Comparison of ENCODE assay signal across 8 cellular contexts in the genomic region with DNA sequence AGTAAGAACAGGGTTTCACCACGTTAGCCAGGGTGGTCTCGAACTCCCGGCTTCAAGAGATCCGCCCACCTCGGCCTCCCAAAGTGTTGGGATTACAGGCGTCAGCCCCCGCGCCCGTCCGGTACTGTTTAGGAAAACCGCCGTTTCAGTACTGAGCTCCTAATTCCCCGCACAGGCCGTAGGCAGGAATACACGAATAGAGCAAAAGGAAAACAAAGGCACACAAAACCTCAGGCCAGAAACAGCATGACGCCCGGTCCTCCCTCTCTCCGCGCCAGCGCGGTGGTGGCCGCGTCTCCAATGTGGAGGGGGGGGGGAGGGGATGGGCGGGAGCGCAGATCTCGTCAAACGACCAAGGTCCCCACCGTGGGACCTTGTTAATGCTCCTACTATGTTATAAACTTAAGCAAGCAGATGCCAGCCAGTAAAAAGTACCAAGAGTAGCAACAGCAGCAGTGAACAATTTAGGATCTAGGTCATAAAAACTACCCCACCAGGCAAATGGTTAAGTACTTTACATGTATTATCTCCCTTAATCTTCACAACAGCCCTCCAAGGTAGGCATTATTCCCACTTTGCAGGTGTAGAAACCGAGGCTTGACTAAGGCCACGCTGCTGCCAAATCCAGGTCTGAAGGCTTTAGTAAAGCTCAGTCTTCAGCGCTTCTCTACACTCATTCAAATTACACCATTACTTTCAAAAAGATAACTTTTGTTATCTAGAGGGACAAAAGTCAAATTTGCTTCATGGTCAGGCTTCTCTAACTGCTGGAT. TPM values are rescaled to one million over a fixed set of nuclear protein-coding genes. Genes with fewer than 3 reads are reported as not detected.
A peak's percentile ranks its signal among the peaks of the same experiment; 100 is the strongest.
DNase-seq lines count a peak whose midpoint lies in the region; ATAC-seq and TF ChIP-seq lines count a peak whose summit lies in the region.

No MANE protein-coding gene starts in this region.

- peak overlapping the region; percentile 99 for H3K4me2 ChIP-seq in OCI-LY1 (ENCODE audit: low read length)

- H3K9ac ChIP-seq in OCI-LY1 (ENCODE audit: low read length) = peak overlapping the region; percentile 98

- peaks cover 19 to 26% of the 10 kb centered on the region in 2 donors for H3K36me3 Mint-ChIP-seq in CD14-positive monocyte
- H3K36me3 Mint-ChIP-seq in activated T-helper 2 cell treated with anti-CD3 and anti-CD28 coated beads, Interferon-gamma antibody, Interleukin-2, Interleukin-4, amounts not matched to agents 10 μg/mL and 5 μg/mL and 100 μg/mL, durations not matched to agents 14 hours and 24 hours and 36 hours (ENCODE audit: low read depth) = peaks cover 46% of the 10 kb centered on the region
- peaks cover 3 to 30% (median 7%) of the 10 kb centered on the region in 5 donors for H3K36me3 Mint-ChIP-seq in naive thymus-derived CD4-positive, alpha-beta T cell

- intact Hi-C loops in CD14-positive monocyte (cut with micrococcal nuclease) = loop anchor here in 1 of 2 donors (5.0 kb wide), 1 partner anchor 51 kb away; a partner anchor contains a TSS
- intact Hi-C loops in activated T-helper 2 cell treated with anti-CD3 and anti-CD28 coated beads, Interferon-gamma antibody, Interleukin-2, Interleukin-4, amounts not matched to agents 10 μg/mL and 5 μg/mL and 100 μg/mL, durations not matched to agents 14 hours and 24 hours and 36 hours (cut with micrococcal nuclease) = loop anchor here (1.0 to 5.0 kb wide), 3 partner anchors 20 to 139 kb away; no protein-coding TSS in a partner anchor
- intact Hi-C loops in naive thymus-derived CD4-positive, alpha-beta T cell (cut with micrococcal nuclease) = loop anchor here (1.0 to 5.0 kb wide), 17 partner anchors 19 to 1730 kb away; a partner anchor contains a TSS
- intact Hi-C loops in tibial artery (cut with DNase I; ENCODE audit: low total_unique reads) = no loop called here

- POLR2A ChIA-PET in naive thymus-derived CD4-positive, alpha-beta T cell (lab: Charles Lee) = interaction anchor here (0.6 to 3.0 kb wide), 11 partner anchors 10 to 637 kb away, joined by 3 to 20 read pairs (median 4); a partner anchor contains a TSS

- H3K9me3 ChIP-seq in OCI-LY1 (ENCODE audit: low read length) (no peaks in the 10 kb centered on the region), tibial artery (no peaks in the 10 kb centered on the region)
- H3K9me3 ChIP-seq in naive thymus-derived CD4-positive, alpha-beta T cell (ENCODE audit: control insufficient read depth in 2 of 3, low read length in 3 of 3) = no peaks in the 10 kb centered on the region

- H3K27ac ChIP-seq in OCI-LY1 (ENCODE audit: low read depth, low read length, poor library complexity, severe bottlenecking) (peak overlapping the region; percentile 85), tibial artery (peak overlapping the region; percentile 93 to 96)
- H3K27ac ChIP-seq in naive thymus-derived CD4-positive, alpha-beta T cell (ENCODE audit: low read depth, low read length) = peak overlapping the region; percentile 97

- no peaks in the 10 kb centered on the region; the same call in 1 of the 2 replicates for H3F3A ChIP-seq in OCI-LY1 (ENCODE audit: insufficient read depth, low read length)

- H3K4me1 ChIP-seq in OCI-LY1 (ENCODE audit: insufficient read depth, low read length, severe bottlenecking) = peaks cover 68% of the 10 kb centered on the region
- peaks cover 35 to 42% of the 10 kb centered on the region in 2 donors for H3K4me1 ChIP-seq in naive thymus-derived CD4-positive, alpha-beta T cell (ENCODE audit: control insufficient read depth in 2 of 2, insufficient read depth in 2 of 2, low read length in 2 of 2)
- H3K4me1 ChIP-seq in tibial artery = peaks cover 0 to 35% (median 27%) of the 10 kb centered on the region in 4 donors

- H3K27me3 Mint-ChIP-seq in CD14-positive monocyte (ENCODE audit: low read depth in 3 of 3) = no peaks in the 10 kb centered on the region
- no peaks in the 10 kb centered on the region for H3K27me3 Mint-ChIP-seq in activated T-helper 2 cell treated with anti-CD3 and anti-CD28 coated beads, Interferon-gamma antibody, Interleukin-2, Interleukin-4, amounts not matched to agents 10 μg/mL and 5 μg/mL and 100 μg/mL, durations not matched to agents 14 hours and 24 hours and 36 hours (ENCODE audit: low read depth)
- H3K27me3 Mint-ChIP-seq in naive thymus-derived CD4-positive, alpha-beta T cell = no peaks in the 10 kb centered on the region

- H4K20me1 ChIP-seq in OCI-LY1 (ENCODE audit: insufficient read depth, low read length) = no peaks in the 10 kb centered on the region

- H3K4me1 Mint-ChIP-seq in CD14-positive monocyte = peaks cover 72% of the 10 kb centered on the region
- peaks cover 57% of the 10 kb centered on the region for H3K4me1 Mint-ChIP-seq in activated T-helper 2 cell treated with anti-CD3 and anti-CD28 coated beads, Interferon-gamma antibody, Interleukin-2, Interleukin-4, amounts not matched to agents 10 μg/mL and 5 μg/mL and 100 μg/mL, durations not matched to agents 14 hours and 24 hours and 36 hours (ENCODE audit: low read depth)
- H3K4me1 Mint-ChIP-seq in naive thymus-derived CD4-positive, alpha-beta T cell = peaks cover 55 to 81% (median 67%) of the 10 kb centered on the region in 7 donors

- DNase-seq in CD14-positive monocyte (ENCODE audit: low spot score) = no peak
- peak; percentile 40 for DNase-seq in activated T-helper 2 cell treated with anti-CD3 and anti-CD28 coated beads, Interferon-gamma antibody, Interleukin-2, Interleukin-4, amounts not matched to agents 10 μg/mL and 5 μg/mL and 100 μg/mL, durations not matched to agents 14 hours and 24 hours and 36 hours (ENCODE audit: low spot score)
- DNase-seq in fibroblast of mammary gland (ENCODE audit: low read depth) = peak; percentile 50
- peak; percentile 15 to 50 (median 36) for DNase-seq in naive thymus-derived CD4-positive, alpha-beta T cell
- peak; percentile 32 to 75 for DNase-seq in tibial artery

- H3K27ac Mint-ChIP-seq in CD14-positive monocyte = peak overlapping the region; percentile 92 to 100 (median 98)
- peak overlapping the region; percentile 98 for H3K27ac Mint-ChIP-seq in activated T-helper 2 cell treated with anti-CD3 and anti-CD28 coated beads, Interferon-gamma antibody, Interleukin-2, Interleukin-4, amounts not matched to agents 10 μg/mL and 5 μg/mL and 100 μg/mL, durations not matched to agents 14 hours and 24 hours and 36 hours
- H3K27ac Mint-ChIP-seq in naive thymus-derived CD4-positive, alpha-beta T cell = peak overlapping the region; percentile 94 to 99 (median 98)

- CTCF ChIA-PET in naive thymus-derived CD4-positive, alpha-beta T cell (lab: Charles Lee) = interaction anchor here (0.7 to 1.4 kb wide), 4 partner anchors 14 to 800 kb away, joined by 3 to 5 read pairs (median 3); no protein-coding TSS in a partner anchor

- H3K9me2 ChIP-seq in OCI-LY1 (ENCODE audit: low read depth, low read length) = no peaks in the 10 kb centered on the region

- no peak for TF ChIP-seq CTCF in CD14-positive monocyte (IDR thresholded peaks at IDR 0.05)
- TF ChIP-seq CTCF in OCI-LY1 (IDR thresholded peaks at IDR 0.05; ENCODE audit: low read length) = no peak
- TF ChIP-seq CTCF in fibroblast of mammary gland (conservative IDR thresholded peaks at IDR 0.05; ENCODE audit: control insufficient read depth, insufficient read depth, low read depth, low read length) = no peak
- no peak for TF ChIP-seq CTCF in tibial artery (IDR thresholded peaks at IDR 0.05)

- peaks cover 45% of the 10 kb centered on the region for H3K79me2 ChIP-seq in OCI-LY1 (ENCODE audit: insufficient read depth, low read length)

- H3K27me3 ChIP-seq in OCI-LY1 (ENCODE audit: insufficient read depth, low read length) (no peaks in the 10 kb centered on the region), tibial artery (no peaks in the 10 kb centered on the region)
- H3K27me3 ChIP-seq in naive thymus-derived CD4-positive, alpha-beta T cell (ENCODE audit: control insufficient read depth in 2 of 2, insufficient read depth in 2 of 2, low read length in 2 of 2) = no peaks in the 10 kb centered on the region

- peak overlapping the region; percentile 97 to 100 for H3K4me3 Mint-ChIP-seq in CD14-positive monocyte
- H3K4me3 Mint-ChIP-seq in activated T-helper 2 cell treated with anti-CD3 and anti-CD28 coated beads, Interferon-gamma antibody, Interleukin-2, Interleukin-4, amounts not matched to agents 10 μg/mL and 5 μg/mL and 100 μg/mL, durations not matched to agents 14 hours and 24 hours and 36 hours (ENCODE audit: low read depth) = peak overlapping the region; percentile 98
- peak overlapping the region; percentile 91 to 100 (median 98) for H3K4me3 Mint-ChIP-seq in naive thymus-derived CD4-positive, alpha-beta T cell

- no peak overlapping the region for H2AFZ ChIP-seq in OCI-LY1 (ENCODE audit: low read length)

- H3K36me3 ChIP-seq in OCI-LY1 (ENCODE audit: insufficient read depth, low read length) = peaks cover 10% of the 10 kb centered on the region; the same call in 1 of the 2 replicates
- H3K36me3 ChIP-seq in naive thymus-derived CD4-positive, alpha-beta T cell (ENCODE audit: control insufficient read depth in 2 of 3, insufficient read depth in 3 of 3, low read length in 3 of 3) = peaks cover 0 to 10% (median 6%) of the 10 kb centered on the region in 3 experiments
- H3K36me3 ChIP-seq in tibial artery = no peaks in the 10 kb centered on the region

- H3K4me3 ChIP-seq in OCI-LY1 (ENCODE audit: low read depth, low read length, poor library complexity, severe bottlenecking) (peak overlapping the region; percentile 100), fibroblast of mammary gland (ENCODE audit: control insufficient read depth, low read depth, low read length) (peak overlapping the region; percentile 82), tibial artery (peak overlapping the region; percentile 87 to 93)
- H3K4me3 ChIP-seq in naive thymus-derived CD4-positive, alpha-beta T cell (ENCODE audit: low read length) = peak overlapping the region; percentile 78

- peak; percentile 2 for ATAC-seq in HG02852 (IDR thresholded peaks at IDR 0.05; ENCODE audit: unreplicated experiment)
- peak; percentile 22 for ATAC-seq in naive thymus-derived CD4-positive, alpha-beta T cell
- no peak for ATAC-seq in GM19328 (IDR thresholded peaks at IDR 0.05; ENCODE audit: unreplicated experiment)

- H3K9me3 Mint-ChIP-seq in CD14-positive monocyte = no peaks in the 10 kb centered on the region
- no peaks in the 10 kb centered on the region for H3K9me3 Mint-ChIP-seq in activated T-helper 2 cell treated with anti-CD3 and anti-CD28 coated beads, Interferon-gamma antibody, Interleukin-2, Interleukin-4, amounts not matched to agents 10 μg/mL and 5 μg/mL and 100 μg/mL, durations not matched to agents 14 hours and 24 hours and 36 hours
- H3K9me3 Mint-ChIP-seq in naive thymus-derived CD4-positive, alpha-beta T cell = peaks cover 0 to 4% (median 0%) of the 10 kb centered on the region in 11 donors

RNA-seq across cellular contexts. Expression of a gene that starts 0.7 kb away (rescaled TPM):
- polyA plus RNA-seq in CD14-positive monocyte = 100 to 1,000 TPM in 1 of 2 donors, 10 to 100 TPM in 1; 57.3 to 100 TPM
- total RNA-seq in activated T-helper 2 cell treated with anti-CD3 and anti-CD28 coated beads, Interferon-gamma antibody, Interleukin-2, Interleukin-4, amounts not matched to agents 10 μg/mL and 5 μg/mL and 100 μg/mL, durations not matched to agents 14 hours and 24 hours and 36 hours = 267 and 282 TPM in 2 replicates
- 100 to 1,000 TPM; 206 to 408 (median 237) TPM for total RNA-seq in naive thymus-derived CD4-positive, alpha-beta T cell
- 100 to 1,000 TPM; 101 to 167 TPM for polyA plus RNA-seq in naive thymus-derived CD4-positive, alpha-beta T cell

RNA-seq across cellular contexts. Expression of a gene that starts 41.1 kb away (rescaled TPM):
- not detected for polyA plus RNA-seq in CD14-positive monocyte
- not detected in 2 replicates for total RNA-seq in activated T-helper 2 cell treated with anti-CD3 and anti-CD28 coated beads, Interferon-gamma antibody, Interleukin-2, Interleukin-4, amounts not matched to agents 10 μg/mL and 5 μg/mL and 100 μg/mL, durations not matched to agents 14 hours and 24 hours and 36 hours
- total RNA-seq in naive thymus-derived CD4-positive, alpha-beta T cell = not detected
- polyA plus RNA-seq in naive thymus-derived CD4-positive, alpha-beta T cell = not detected

RNA-seq across cellular contexts. Expression of a gene that starts 50.2 kb away (rescaled TPM):
- 1 to 10 TPM; 6.4 to 8.4 TPM for polyA plus RNA-seq in CD14-positive monocyte
- 96.5 and 101 TPM in 2 replicates for total RNA-seq in activated T-helper 2 cell treated with anti-CD3 and anti-CD28 coated beads, Interferon-gamma antibody, Interleukin-2, Interleukin-4, amounts not matched to agents 10 μg/mL and 5 μg/mL and 100 μg/mL, durations not matched to agents 14 hours and 24 hours and 36 hours
- 100 to 1,000 TPM in 3 of 5 experiments, 10 to 100 TPM in 2; 63.2 to 117 (median 106) TPM for total RNA-seq in naive thymus-derived CD4-positive, alpha-beta T cell
- 10 to 100 TPM in 1 of 2 donors, 1 to 10 TPM in 1; 9.1 to 11.4 TPM for polyA plus RNA-seq in naive thymus-derived CD4-positive, alpha-beta T cell
